In genomic region chr9:110282023-110282766, GRCh38 we compare ENCODE assay signal across 21 cellular contexts. TPM values are rescaled to one million over a fixed set of nuclear protein-coding genes. Genes with fewer than 3 reads are reported as not detected.
DNase-seq lines count a peak whose midpoint lies in the region; ATAC-seq, FAIRE-seq and TF ChIP-seq lines count a peak whose summit lies in the region.
"Had no signal": no experiment of that assay in that cellular context is flagged by ENCODE, and none has a peak within 500 bp of the region (broad histone marks: within the 10 kb centered on the region; RNA-seq: fewer than 3 reads in every experiment).

No MANE protein-coding gene starts in this region.

- no peaks in the 10 kb centered on the region for H3K27me3 ChIP-seq in HCT116 (ENCODE audit: insufficient read depth, low read length)
- H3K27me3 ChIP-seq in small intestine (ENCODE audit: control insufficient read depth in 2 of 2, insufficient read depth in 2 of 2, low read length in 2 of 2) = no peaks in the 10 kb centered on the region
- no peaks in the 10 kb centered on the region for H3K27me3 ChIP-seq in HAP-1 (ENCODE audit: low read depth)
- H3K27me3 ChIP-seq: foreskin keratinocyte, Peyer's patch had no signal

- peaks cover 5% of the 10 kb centered on the region for H3K27me3 Mint-ChIP-seq in activated T-helper 17 cell treated with anti-CD3 and anti-CD28 coated beads, Interleukin-2, amount 50 U/mL, for 72 hours

- intact Hi-C loops in HCT116 (cut with micrococcal nuclease) = no loop called here

- CTCF ChIA-PET in HCT116 (lab: Charles Lee) = no interaction called here

- H3K9me3 ChIP-seq in HCT116 (ENCODE audit: control insufficient read depth in 1 of 2, insufficient read depth in 1 of 2, low read depth in 1 of 2, low read length in 2 of 2) (no peaks in the 10 kb centered on the region), small intestine (ENCODE audit: control insufficient read depth, low read depth) (no peaks in the 10 kb centered on the region), HAP-1 (no peaks in the 10 kb centered on the region)
- H3K9me3 ChIP-seq: Peyer's patch had no signal

- H3K36me3 ChIP-seq in HCT116 (ENCODE audit: control insufficient read depth in 1 of 2, insufficient read depth in 2 of 2, low read length in 2 of 2) (no peaks in the 10 kb centered on the region), small intestine (ENCODE audit: control insufficient read depth in 2 of 2, insufficient read depth in 2 of 2, low read length in 2 of 2) (no peaks in the 10 kb centered on the region), HAP-1 (replicated peaks) (no peaks in the 10 kb centered on the region)
- H3K36me3 ChIP-seq: Peyer's patch had no signal

- peak overlapping the region; percentile 71 for H2AFZ ChIP-seq in HCT116 (ENCODE audit: low read depth, low read length, poor library complexity, severe bottlenecking)

- no peaks in the 10 kb centered on the region for H3K79me2 ChIP-seq in HCT116 (ENCODE audit: insufficient read depth, low read length)

- POLR2A ChIA-PET in HCT116 (lab: Charles Lee) = interaction anchor here (3.6 kb wide), 1 partner anchor 26 kb away, joined by 12 read pairs; the partner anchor contains the start of gene TXN

- RAD21 ChIA-PET in HCT116 (lab: Charles Lee; ENCODE audit: low non-redundant PET in 1 of 2, low total read pairs in 2 of 2, uncharacterized antibody in 2 of 2, unreplicated experiment in 2 of 2) = no interaction called here

- WGBS in small intestine, 3 donors = 38 to 52% (median 48%) methylated on average over 4 of the region's 4 CpGs

- no peak for TF ChIP-seq POLR2A in HCT116 (IDR thresholded peaks at IDR 0.05; ENCODE audit: borderline replicate concordance, extremely low read depth, insufficient read depth, insufficient read length)

- no peak overlapping the region for H3K27ac ChIP-seq in HCT116 (ENCODE audit: low read depth, low read length)
- H3K27ac ChIP-seq in small intestine (ENCODE audit: low read depth in 1 of 2, low read length in 1 of 2) = no peak overlapping the region
- H3K27ac ChIP-seq: foreskin keratinocyte had no signal

- H3K4me1 ChIP-seq in HCT116 (ENCODE audit: control insufficient read depth in 1 of 2, insufficient read depth in 2 of 2, low read length in 2 of 2) = peaks cover 35 to 66% of the 10 kb centered on the region in 2 experiments
- peaks cover 0 to 9% of the 10 kb centered on the region in 2 donors for H3K4me1 ChIP-seq in small intestine (ENCODE audit: control insufficient read depth in 2 of 2, insufficient read depth in 1 of 2, low read depth in 1 of 2, low read length in 1 of 2)
- H3K4me1 ChIP-seq in HAP-1 = no peaks in the 10 kb centered on the region

- no peak overlapping the region for H3K4me3 Mint-ChIP-seq in activated T-helper 17 cell treated with anti-CD3 and anti-CD28 coated beads, Interleukin-2, amount 50 U/mL, for 72 hours
- H3K4me3 Mint-ChIP-seq: activated naive CD4-positive, alpha-beta T cell treated with anti-CD3 and anti-CD28 coated beads, Interleukin-2, amount 50 U/mL, for 24 hours; T-helper 17 cell had no signal

- no TSS peak for BruUV-seq in HCT116 (replicated peaks; lab: Mats Ljungman, UMichigan)

- no peaks in the 10 kb centered on the region for H4K20me1 ChIP-seq in HCT116 (ENCODE audit: insufficient read depth)

- H3K4me3 ChIP-seq in HCT116 (replicated peaks in 1 of 2; ENCODE audit: low read depth in 1 of 2, low read length in 2 of 2) (no peak overlapping the region), small intestine (ENCODE audit: low read depth in 1 of 2, low read length in 2 of 2) (no peak overlapping the region), HAP-1 (no peak overlapping the region)
- H3K4me3 ChIP-seq: Peyer's patch had no signal

- in situ Hi-C loops in HAP-1 (cut with MboI; ENCODE audit: low sequenced_read_pairs) = no loop called here

- no peaks in the 10 kb centered on the region for H3K4me1 Mint-ChIP-seq in activated T-helper 17 cell treated with anti-CD3 and anti-CD28 coated beads, Interleukin-2, amount 50 U/mL, for 72 hours
- H3K4me1 Mint-ChIP-seq: T-helper 17 cell had no signal

- H3K4me2 ChIP-seq in HCT116 (ENCODE audit: low read length) = peak overlapping the region; percentile 18

- TF ChIP-seq CTCF in HCT116 (IDR thresholded peaks at IDR 0.05 in 2 of 3, conservative IDR thresholded peaks at IDR 0.05 in 1 of 3; ENCODE audit: borderline replicate concordance in 1 of 3, insufficient read depth in 1 of 3, low read depth in 2 of 3, low read length in 2 of 3) = no peak

- no peaks in the 10 kb centered on the region for H3K9me2 ChIP-seq in HCT116 (ENCODE audit: insufficient read depth)

- no peak for ATAC-seq in HCT116
- ATAC-seq in activated T-helper 17 cell treated with anti-CD3 and anti-CD28 coated beads, Interleukin-2, amount 50 U/mL, for 72 hours (replicated peaks) = no peak
- ATAC-seq: foreskin keratinocyte, T-helper 17 cell had no signal

- DNase-seq in HCT116 (ENCODE audit: low read depth, low spot score) (no peak), OCI-M1 (lab: John Stamatoyannopoulos, UW) (peak; percentile 50), hepatic stellate cell (ENCODE audit: low spot score) (peak; percentile 9), small intestine (peak; percentile 62), HAP-1 (ENCODE audit: low spot score in 2 of 2) (no peak), dermis blood vessel endothelial cell (no peak)
- no peak for DNase-seq in activated CD4-positive, CD25-positive, alpha-beta regulatory T cell (lab: John Stamatoyannopoulos, UW)
- DNase-seq: activated CD4-positive, alpha-beta T cell treated with anti-CD3 and anti-CD28 coated beads for 1 hour; effector memory CD4-positive, alpha-beta T cell; foreskin keratinocyte; NCI-H1417 treated with DMSO at 0.1 percent for 48 hours; NCI-H446 treated with DMSO at 0.1 percent for 48 hours; Peyer's patch; posterior cingulate gyrus; substantia nigra; T-helper 17 cell had no signal

- no peaks in the 10 kb centered on the region for H3K9me3 Mint-ChIP-seq in activated T-helper 17 cell treated with anti-CD3 and anti-CD28 coated beads, Interleukin-2, amount 50 U/mL, for 72 hours
- H3K9me3 Mint-ChIP-seq: activated naive CD4-positive, alpha-beta T cell treated with anti-CD3 and anti-CD28 coated beads, Interleukin-2, amount 50 U/mL, for 24 hours; CD14-positive monocyte had no signal

- FAIRE-seq in small intestine (lab: Jason Lieb, UNC) = no peak

- H3K36me3 Mint-ChIP-seq in activated T-helper 17 cell treated with anti-CD3 and anti-CD28 coated beads, Interleukin-2, amount 50 U/mL, for 72 hours (ENCODE audit: low read depth) = no peaks in the 10 kb centered on the region
- H3K36me3 Mint-ChIP-seq: activated naive CD4-positive, alpha-beta T cell treated with anti-CD3 and anti-CD28 coated beads, Interleukin-2, amount 50 U/mL, for 24 hours; CD14-positive monocyte had no signal

- no peak overlapping the region for H3K9ac ChIP-seq in HCT116 (ENCODE audit: low read length)

- H3K27ac Mint-ChIP-seq in activated T-helper 17 cell treated with anti-CD3 and anti-CD28 coated beads, Interleukin-2, amount 50 U/mL, for 72 hours = no peak overlapping the region
- H3K27ac Mint-ChIP-seq: activated naive CD4-positive, alpha-beta T cell treated with anti-CD3 and anti-CD28 coated beads, Interleukin-2, amount 50 U/mL, for 24 hours; T-helper 17 cell had no signal

- TF ChIP-seq RAD21 in HCT116 (IDR thresholded peaks at IDR 0.05; ENCODE audit: low read depth) = no peak

TF ChIP-seq in HCT116, 20 proteins besides CTCF, POLR2A, EP300 and RAD21 (continues in another document):
- TF ChIP-seq SP1 (IDR thresholded peaks at IDR 0.05; ENCODE audit: low read depth) = no peak
- TF ChIP-seq YY1 (IDR thresholded peaks at IDR 0.05; ENCODE audit: extremely low read depth, insufficient replicate concordance, low read depth, low read length) = no peak
- TF ChIP-seq REST (IDR thresholded peaks at IDR 0.05; ENCODE audit: low read depth) = no peak
- no peak for TF ChIP-seq SRF (IDR thresholded peaks at IDR 0.05; ENCODE audit: low read depth)
- no peak for TF ChIP-seq POLR2AphosphoS5 (IDR thresholded peaks at IDR 0.05; ENCODE audit: low read depth, low read length)
- no peak for TF ChIP-seq EGR1 (IDR thresholded peaks at IDR 0.05; ENCODE audit: low read depth)
- TF ChIP-seq CEBPB (IDR thresholded peaks at IDR 0.05; ENCODE audit: low read depth) = no peak

RNA-seq across cellular contexts. Expression of gene TXN, which starts 25.9 kb away (rescaled TPM):
- 421 TPM for total RNA-seq in HCT116 (2021; ENCODE audit: unreplicated experiment)
- polyA plus RNA-seq in HCT116 (2012) = 339 and 365 TPM in 2 replicates
- polyA plus RNA-seq in small intestine = 100 to 1,000 TPM; 483 to 881 (median 628) TPM
- total RNA-seq in activated T-helper 17 cell treated with anti-CD3 and anti-CD28 coated beads, Interleukin-2, amount 50 U/mL, for 72 hours = 100 to 1,000 TPM; 349 to 627 TPM
- total RNA-seq in dermis blood vessel endothelial cell = 175 and 204 TPM in 2 replicates

RNA-seq across cellular contexts. Expression of gene TXNDC8, which starts 55.5 kb away (rescaled TPM):
- total RNA-seq in HCT116 (2021; ENCODE audit: unreplicated experiment) (not detected), dermis blood vessel endothelial cell (not detected in 2 replicates)
- not detected in 2 replicates for polyA plus RNA-seq in HCT116 (2012)
- not detected for polyA plus RNA-seq in small intestine
- not detected for total RNA-seq in activated T-helper 17 cell treated with anti-CD3 and anti-CD28 coated beads, Interleukin-2, amount 50 U/mL, for 72 hours
- total RNA-seq: foreskin keratinocyte, HT1080, mononuclear cell, Peyer's patch, T-helper 17 cell had no signal
- polyA plus RNA-seq: CD14-positive monocyte, foreskin keratinocyte had no signal

Comparison
In these comparisons a context has a peak if more than half of its experiments do, and no peak if none do; other contexts are left out.
1. DNase-seq: peak in OCI-M1 (single experiment), hepatic stellate cell (single experiment) and small intestine (single experiment); none in HCT116 (single experiment), HAP-1 (0 of 2), activated CD4-positive, CD25-positive, alpha-beta regulatory T cell (0 of 4) and dermis blood vessel endothelial cell (single experiment).